In the genomic region with DNA sequence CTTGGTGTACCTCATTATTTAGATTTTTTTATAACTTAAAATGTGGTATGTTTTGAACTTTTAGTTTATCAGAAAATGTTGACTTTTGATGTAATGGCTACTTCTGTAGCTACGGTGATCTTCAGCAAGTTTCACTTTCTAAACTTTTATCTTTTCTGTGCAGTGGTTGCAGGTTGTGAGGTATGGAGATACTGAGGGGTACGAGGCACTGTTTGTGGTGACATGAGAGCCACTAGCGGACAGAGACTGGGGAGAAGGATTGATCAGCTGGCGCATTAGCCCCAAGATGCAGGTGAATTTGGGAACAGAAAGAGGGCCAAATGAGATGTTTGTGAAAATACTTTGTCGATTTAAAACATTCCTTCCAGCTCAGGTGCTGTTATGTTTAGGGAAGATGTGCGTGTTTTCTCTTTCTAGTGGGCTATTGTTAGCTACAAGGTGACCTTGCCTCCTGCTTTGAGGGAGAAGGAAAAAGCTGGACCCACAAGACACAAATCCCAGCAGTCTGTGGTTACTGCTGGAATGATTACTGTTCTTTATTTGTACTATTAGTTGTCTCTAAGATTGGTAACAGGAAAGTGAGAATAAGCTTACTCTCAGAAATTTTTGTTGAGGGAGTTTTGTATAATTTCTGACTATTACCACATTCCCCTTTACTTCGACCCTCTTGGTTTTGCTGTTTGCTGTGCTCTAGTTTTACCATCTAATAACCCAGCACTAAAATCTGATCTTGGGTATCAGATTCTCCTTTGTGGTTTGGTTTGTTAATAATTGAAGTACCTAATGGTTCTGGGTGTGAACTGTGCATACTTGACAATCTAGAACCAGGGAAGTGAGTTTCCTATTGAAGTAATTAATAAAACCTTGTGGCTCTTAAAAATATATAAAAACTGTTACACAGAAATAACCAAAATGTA, we compare ENCODE assay signal across 8 cellular contexts.
A peak's percentile ranks its signal among the peaks of the same experiment; 100 is the strongest.
DNase-seq lines count a peak whose midpoint lies in the region; ATAC-seq and TF ChIP-seq lines count a peak whose summit lies in the region.

No MANE protein-coding gene starts in this region.

- no peaks in the 10 kb centered on the region for H3K9me3 Mint-ChIP-seq in CD8-positive, alpha-beta memory T cell
- H3K9me3 Mint-ChIP-seq in GM23338, result no peaks in the 10 kb centered on the region

- no peaks in the 10 kb centered on the region for H3K27me3 ChIP-seq in CD8-positive, alpha-beta memory T cell (ENCODE audit: insufficient read depth, low read length, poor library complexity, severe bottlenecking)
- no peaks in the 10 kb centered on the region for H3K27me3 ChIP-seq in GM23338 (ENCODE audit: insufficient read depth)

- TF ChIP-seq CTCF in GM23338 (conservative IDR thresholded peaks at IDR 0.05; ENCODE audit: low read depth in 2 of 2), result no peak

- peak overlapping the region; percentile 53 for H3K27ac ChIP-seq in CD8-positive, alpha-beta memory T cell (ENCODE audit: low read depth, low read length)
- no peak overlapping the region for H3K27ac ChIP-seq in GM23338 (ENCODE audit: low read depth)

- peak; percentile 56 for ATAC-seq in GM21360 (IDR thresholded peaks at IDR 0.05; ENCODE audit: unreplicated experiment)
- ATAC-seq in GM23338, result no peak

- H3K4me3 Mint-ChIP-seq in CD8-positive, alpha-beta memory T cell, result peak overlapping the region; percentile 83 to 91 (median 89)
- H3K4me3 Mint-ChIP-seq in GM23338, result no peak overlapping the region

- H3K4me1 Mint-ChIP-seq in CD8-positive, alpha-beta memory T cell, result peaks cover 78 to 90% (median 84%) of the 10 kb centered on the region in 3 donors
- H3K4me1 Mint-ChIP-seq in GM23338, result peaks cover 13% of the 10 kb centered on the region; the same call in 2 of the 3 replicates

- intact Hi-C loops in cardiac septum (cut with DNase I), result no loop called here

- H3K4me2 ChIP-seq in GM23338, result no peak overlapping the region

- H3K36me3 Mint-ChIP-seq in CD8-positive, alpha-beta memory T cell, result peaks cover 0 to 2% (median 0%) of the 10 kb centered on the region in 3 donors
- H3K36me3 Mint-ChIP-seq in GM23338 (ENCODE audit: low read depth), result no peaks in the 10 kb centered on the region

- H3K4me1 ChIP-seq in CD8-positive, alpha-beta memory T cell (ENCODE audit: insufficient read depth, low read length), result peaks cover 63% of the 10 kb centered on the region
- H3K4me1 ChIP-seq in GM23338 (ENCODE audit: insufficient read depth), result peaks cover 6% of the 10 kb centered on the region; the same call in 1 of the 2 replicates

- no peaks in the 10 kb centered on the region for H3K9me3 ChIP-seq in CD8-positive, alpha-beta memory T cell (ENCODE audit: low read length)

- peak in 3 of 5 donors; percentile 17 to 51 (median 46) for DNase-seq in CD8-positive, alpha-beta memory T cell
- DNase-seq in NCI-H69 (lab: John Stamatoyannopoulos, UW) (peak; percentile 28), kidney tubule cell (ENCODE audit: low spot score) (peak; percentile 43), GM23338 (ENCODE audit: low spot score) (no peak), NCI-H1092 (lab: John Stamatoyannopoulos, UW) (no peak), NCI-H2081 (lab: John Stamatoyannopoulos, UW) (no peak), cardiac septum (ENCODE audit: low spot score) (no peak)

- peak overlapping the region; percentile 88 to 99 (median 96) for H3K27ac Mint-ChIP-seq in CD8-positive, alpha-beta memory T cell
- H3K27ac Mint-ChIP-seq in GM23338, result no peak overlapping the region

- H2AFZ ChIP-seq in GM23338, result no peak overlapping the region

- peaks cover 43% of the 10 kb centered on the region for H3K79me2 ChIP-seq in GM23338 (replicated peaks; ENCODE audit: insufficient read depth)

- no peaks in the 10 kb centered on the region for H3K9me2 ChIP-seq in GM23338 (ENCODE audit: insufficient read depth)

- CTCF ChIA-PET in CD8-positive, alpha-beta memory T cell (lab: Charles Lee), result interaction anchor here (1.3 to 3.4 kb wide), 5 partner anchors 13 to 281 kb away, joined by 3 to 30 read pairs (median 3); partner anchors contain the start of genes FBXO34 and MAPK1IP1L

- no peaks in the 10 kb centered on the region for H3K36me3 ChIP-seq in CD8-positive, alpha-beta memory T cell (ENCODE audit: insufficient read depth, low read length)
- no peaks in the 10 kb centered on the region for H3K36me3 ChIP-seq in GM23338 (ENCODE audit: insufficient read depth)

- peaks cover 8% of the 10 kb centered on the region for H4K20me1 ChIP-seq in GM23338 (replicated peaks; ENCODE audit: insufficient read depth)

- POLR2A ChIA-PET in CD8-positive, alpha-beta memory T cell (lab: Charles Lee), result interaction anchor here (0.6 to 1.9 kb wide), 6 partner anchors 21 to 229 kb away, joined by 3 to 18 read pairs (median 4); partner anchors contain the start of gene FBXO34

- no peaks in the 10 kb centered on the region for H3F3A ChIP-seq in GM23338 (replicated peaks; ENCODE audit: low read depth)

- H3K27me3 Mint-ChIP-seq in CD8-positive, alpha-beta memory T cell, result peaks cover 0 to under 1% of the 10 kb centered on the region in 2 donors
- H3K27me3 Mint-ChIP-seq in GM23338 (ENCODE audit: insufficient read depth, low read depth, poor library complexity), result no peaks in the 10 kb centered on the region

- H3K4me3 ChIP-seq in CD8-positive, alpha-beta memory T cell (ENCODE audit: low read length), result peak overlapping the region; percentile 49
- H3K4me3 ChIP-seq in GM23338, result no peak overlapping the region

TF ChIP-seq in GM23338, 12 proteins besides CTCF, POLR2A, EP300 and RAD21:
- TF ChIP-seq ZNF114 (CRISPR knock-in tag; IDR thresholded peaks at IDR 0.05) (no peak), STAT1 (IDR thresholded peaks at IDR 0.05; ENCODE audit: unreplicated experiment) (no peak), JUNB (IDR thresholded peaks at IDR 0.05; ENCODE audit: unreplicated experiment) (no peak), EZH2 (IDR thresholded peaks at IDR 0.05; ENCODE audit: low read depth, unreplicated experiment) (no peak), POLR2AphosphoS5 (IDR thresholded peaks at IDR 0.05; ENCODE audit: low read depth) (no peak), ETS1 (IDR thresholded peaks at IDR 0.05) (no peak), CREB1 (CRISPR knock-in tag; IDR thresholded peaks at IDR 0.05; ENCODE audit: low read depth) (no peak)
- TF ChIP-seq, protein P1, sequence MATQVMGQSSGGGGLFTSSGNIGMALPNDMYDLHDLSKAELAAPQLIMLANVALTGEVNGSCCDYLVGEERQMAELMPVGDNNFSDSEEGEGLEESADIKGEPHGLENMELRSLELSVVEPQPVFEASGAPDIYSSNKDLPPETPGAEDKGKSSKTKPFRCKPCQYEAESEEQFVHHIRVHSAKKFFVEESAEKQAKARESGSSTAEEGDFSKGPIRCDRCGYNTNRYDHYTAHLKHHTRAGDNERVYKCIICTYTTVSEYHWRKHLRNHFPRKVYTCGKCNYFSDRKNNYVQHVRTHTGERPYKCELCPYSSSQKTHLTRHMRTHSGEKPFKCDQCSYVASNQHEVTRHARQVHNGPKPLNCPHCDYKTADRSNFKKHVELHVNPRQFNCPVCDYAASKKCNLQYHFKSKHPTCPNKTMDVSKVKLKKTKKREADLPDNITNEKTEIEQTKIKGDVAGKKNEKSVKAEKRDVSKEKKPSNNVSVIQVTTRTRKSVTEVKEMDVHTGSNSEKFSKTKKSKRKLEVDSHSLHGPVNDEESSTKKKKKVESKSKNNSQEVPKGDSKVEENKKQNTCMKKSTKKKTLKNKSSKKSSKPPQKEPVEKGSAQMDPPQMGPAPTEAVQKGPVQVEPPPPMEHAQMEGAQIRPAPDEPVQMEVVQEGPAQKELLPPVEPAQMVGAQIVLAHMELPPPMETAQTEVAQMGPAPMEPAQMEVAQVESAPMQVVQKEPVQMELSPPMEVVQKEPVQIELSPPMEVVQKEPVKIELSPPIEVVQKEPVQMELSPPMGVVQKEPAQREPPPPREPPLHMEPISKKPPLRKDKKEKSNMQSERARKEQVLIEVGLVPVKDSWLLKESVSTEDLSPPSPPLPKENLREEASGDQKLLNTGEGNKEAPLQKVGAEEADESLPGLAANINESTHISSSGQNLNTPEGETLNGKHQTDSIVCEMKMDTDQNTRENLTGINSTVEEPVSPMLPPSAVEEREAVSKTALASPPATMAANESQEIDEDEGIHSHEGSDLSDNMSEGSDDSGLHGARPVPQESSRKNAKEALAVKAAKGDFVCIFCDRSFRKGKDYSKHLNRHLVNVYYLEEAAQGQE (IDR thresholded peaks at IDR 0.05; ENCODE audit: unreplicated experiment), result no peak

Comparison
In these comparisons a context has a peak if more than half of its experiments do, and no peak if none do; other contexts are left out.
1. DNase-seq: peak in CD8-positive, alpha-beta memory T cell (3 of 5), NCI-H69 (single experiment) and kidney tubule cell (single experiment); none in GM23338 (single experiment), NCI-H1092 (single experiment), NCI-H2081 (0 of 2) and cardiac septum (single experiment).